18 cellular contexts compared by ENCODE assay signal in the genomic region with DNA sequence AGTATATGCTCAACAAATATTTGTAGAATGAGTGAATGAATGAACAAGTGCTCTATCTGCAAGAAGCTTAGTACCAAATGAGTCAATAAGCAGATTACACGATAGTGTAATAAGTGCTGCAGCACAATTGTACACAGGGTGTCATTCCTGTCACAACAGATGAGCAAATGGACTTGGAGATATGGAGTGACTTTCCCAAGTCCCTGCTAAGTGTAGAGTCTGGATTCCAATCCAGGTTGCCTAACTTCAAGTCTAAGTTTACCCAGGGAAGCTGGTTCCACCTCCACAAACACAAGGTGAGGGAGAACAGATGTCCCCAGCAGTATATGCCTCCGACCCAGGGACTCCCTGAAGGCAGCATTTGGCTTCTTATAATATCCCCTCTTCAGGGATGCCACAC.
DNase-seq lines count a peak whose midpoint lies in the region; ATAC-seq, FAIRE-seq and TF ChIP-seq lines count a peak whose summit lies in the region.
"Had no signal": no experiment of that assay in that cellular context is flagged by ENCODE, and none has a peak within 500 bp of the region (broad histone marks: within the 10 kb centered on the region; RNA-seq: fewer than 3 reads in every experiment).

No MANE protein-coding gene starts in this region.

- no peaks in the 10 kb centered on the region for H3K79me2 ChIP-seq in K562 (ENCODE audit: control insufficient read depth, insufficient read depth, low read length)

- H3K9me3 ChIP-seq in K562 (replicated peaks; ENCODE audit: control insufficient read depth, insufficient read depth, low read depth, low read length), result no peaks in the 10 kb centered on the region
- H3K9me3 ChIP-seq: Caco-2, HAP-1 had no signal

- no peaks in the 10 kb centered on the region for H3K36me3 Mint-ChIP-seq in activated CD8-positive, alpha-beta T cell treated with anti-CD3 and anti-CD28 coated beads for 36 hours (ENCODE audit: low read depth)
- H3K36me3 Mint-ChIP-seq: IgD-negative memory B cell had no signal

- no peak overlapping the region for H3K4me3 Mint-ChIP-seq in activated CD8-positive, alpha-beta T cell treated with anti-CD3 and anti-CD28 coated beads for 36 hours
- H3K4me3 Mint-ChIP-seq: CD4-positive, alpha-beta T cell; IgD-negative memory B cell had no signal

- no peaks in the 10 kb centered on the region for H3K9me1 ChIP-seq in K562 (ENCODE audit: control insufficient read depth, insufficient read depth, low read length)

- TF ChIP-seq POLR2A in K562 (conservative IDR thresholded peaks at IDR 0.05), result no peak

- peaks cover 0 to 5% of the 10 kb centered on the region in 2 experiments; a peak in 1 of 5 replicates for H3K4me1 ChIP-seq in K562 (replicated peaks in 1 of 2; ENCODE audit: control insufficient read depth in 2 of 2, insufficient read depth in 2 of 2, low read length in 2 of 2)
- H3K4me1 ChIP-seq: Caco-2, HAP-1 had no signal

- no peaks in the 10 kb centered on the region for H3K4me1 Mint-ChIP-seq in activated CD8-positive, alpha-beta T cell treated with anti-CD3 and anti-CD28 coated beads for 36 hours (ENCODE audit: low read depth)
- H3K4me1 Mint-ChIP-seq: IgD-negative memory B cell had no signal

- no TSS peak for BruUV-seq in K562 (replicated peaks; lab: Mats Ljungman, UMichigan)

- no peaks in the 10 kb centered on the region for H3K9me3 Mint-ChIP-seq in activated CD8-positive, alpha-beta T cell treated with anti-CD3 and anti-CD28 coated beads for 36 hours
- H3K9me3 Mint-ChIP-seq: CD4-positive, alpha-beta T cell; IgD-negative memory B cell had no signal

- CTCF ChIA-PET in K562 (lab: Yijun Ruan, JAX; ENCODE audit: low intra/inter-chr PET ratio), result no interaction called here
- CTCF ChIA-PET in activated CD8-positive, alpha-beta T cell treated with anti-CD3 and anti-CD28 coated beads for 36 hours (lab: Charles Lee), result interaction anchor here (1.2 kb wide), 1 partner anchor 53 kb away, joined by 4 read pairs; no protein-coding TSS in a partner anchor

- no peak overlapping the region for H3K4me2 ChIP-seq in K562 (ENCODE audit: insufficient read depth, low read length)

- TF ChIP-seq CTCF in K562 (IDR thresholded peaks at IDR 0.05 in 2 of 3, conservative IDR thresholded peaks at IDR 0.05 in 1 of 3; ENCODE audit: insufficient read depth in 2 of 3, low read depth in 1 of 3, low read length in 3 of 3), result no peak
- TF ChIP-seq CTCF in activated CD8-positive, alpha-beta T cell treated with anti-CD3 and anti-CD28 coated beads for 36 hours (IDR thresholded peaks at IDR 0.05), result no peak

- intact Hi-C loops in K562 (cut with micrococcal nuclease), result no loop called here
- intact Hi-C loops in activated CD8-positive, alpha-beta T cell treated with anti-CD3 and anti-CD28 coated beads for 36 hours (cut with micrococcal nuclease), result no loop called here

- no peak for TF ChIP-seq EP300 in K562 (IDR thresholded peaks at IDR 0.05; ENCODE audit: low read length)

- H3K27ac Mint-ChIP-seq in activated CD8-positive, alpha-beta T cell treated with anti-CD3 and anti-CD28 coated beads for 36 hours, result no peak overlapping the region
- H3K27ac Mint-ChIP-seq: CD4-positive, alpha-beta T cell; IgD-negative memory B cell had no signal

- ATAC-seq in K562, result no peak
- no peak for ATAC-seq in activated CD8-positive, alpha-beta T cell treated with anti-CD3 and anti-CD28 coated beads for 36 hours
- no peak for ATAC-seq in GM21529 (IDR thresholded peaks at IDR 0.05; ENCODE audit: unreplicated experiment)

- 3% methylated on average over 2 of the region's 2 CpGs for WGBS in K562 (ENCODE audit: insufficient coverage, low coverage, missing lambda C conversion rate)

- no peaks in the 10 kb centered on the region for H3K27me3 Mint-ChIP-seq in activated CD8-positive, alpha-beta T cell treated with anti-CD3 and anti-CD28 coated beads for 36 hours
- H3K27me3 Mint-ChIP-seq: CD4-positive, alpha-beta T cell had no signal

- H3K27me3 ChIP-seq in K562 (ENCODE audit: control insufficient read depth in 2 of 2, insufficient read depth in 2 of 2, low read length in 2 of 2), result peaks cover 24 to 44% of the 10 kb centered on the region in 2 experiments; a peak in 4 of 5 replicates

- peaks cover 6% of the 10 kb centered on the region; the same call in 1 of the 2 replicates for H4K20me1 ChIP-seq in K562 (replicated peaks; ENCODE audit: control insufficient read depth, insufficient read depth, low read length)

- POLR2A ChIA-PET in K562 (lab: Yijun Ruan, JAX), result interaction anchor here (1.2 kb wide), 1 partner anchor 42 kb away, joined by 4 read pairs; no protein-coding TSS in a partner anchor
- POLR2A ChIA-PET in activated CD8-positive, alpha-beta T cell treated with anti-CD3 and anti-CD28 coated beads for 36 hours (lab: Charles Lee), result no interaction called here

- no peak overlapping the region for H3K4me3 ChIP-seq in K562
- H3K4me3 ChIP-seq: HAP-1 had no signal

- in situ Hi-C loops in K562 (cut with MboI), result no loop called here

- no peak overlapping the region for H3K27ac ChIP-seq in K562 (ENCODE audit: extremely low read depth, low read depth, low read length)
- H3K27ac ChIP-seq: C4-2B had no signal

- TF ChIP-seq RAD21 in K562 (CRISPR knock-in tag; conservative IDR thresholded peaks at IDR 0.05 in 1 of 2, IDR thresholded peaks at IDR 0.05 in 1 of 2), result no peak

- no peaks in the 10 kb centered on the region for H3K36me3 ChIP-seq in K562 (ENCODE audit: control insufficient read depth, insufficient read depth, low read length)
- H3K36me3 ChIP-seq: HAP-1 had no signal

- H3K9ac ChIP-seq in K562 (ENCODE audit: insufficient read depth in 1 of 2, low read depth in 2 of 2, low read length in 2 of 2), result no peak overlapping the region

- FAIRE-seq in K562 (lab: Jason Lieb, UNC), result no peak
- FAIRE-seq: A204.1, D721Med, G401.6, GM12892, GM18507 had no signal

- no peak overlapping the region for H2AFZ ChIP-seq in K562 (ENCODE audit: low read depth, low read length)

- DNase-seq in HCEC 1CT (peak; percentile 20), HuH-7.5 (ENCODE audit: low spot score) (peak; percentile 51), K562 (ENCODE audit: extremely low read depth in 1 of 4, low spot score in 3 of 4) (no peak), T-helper 1 cell (no peak)
- no peak for DNase-seq in activated CD8-positive, alpha-beta T cell treated with anti-CD3 and anti-CD28 coated beads for 36 hours
- DNase-seq: ACHN; Caco-2; CD4-positive, alpha-beta T cell; KG1 had no signal

TF ChIP-seq in K562, 482 proteins besides CTCF, POLR2A, EP300 and RAD21 (continues in another document):
- TF ChIP-seq CEBPG (CRISPR knock-in tag; IDR thresholded peaks at IDR 0.05) (no peak), CEBPG (tag; conservative IDR thresholded peaks at IDR 0.05 in 1 of 2, IDR thresholded peaks at IDR 0.05 in 1 of 2) (0 out of 4 replicates have a peak, but pooled peaks of 1 of the 2 experiments have one; percentile 17), ZNF3 (CRISPR knock-in tag; IDR thresholded peaks at IDR 0.05) (no peak), CEBPB (tag; IDR thresholded peaks at IDR 0.05) (peak; percentile 49; the same call in 1 of the 2 replicates), ZBTB33 (CRISPR knock-in tag; IDR thresholded peaks at IDR 0.05) (no peak), CAMTA2 (CRISPR knock-in tag; conservative IDR thresholded peaks at IDR 0.05) (no peak), GABPB1 (CRISPR knock-in tag; IDR thresholded peaks at IDR 0.05) (no peak), ZNF609 (CRISPR knock-in tag; IDR thresholded peaks at IDR 0.05; ENCODE audit: borderline replicate concordance) (no peak)

Comparison
In these comparisons a context has a peak if more than half of its experiments do, and no peak if none do; other contexts are left out.
1. DNase-seq: peak in HCEC 1CT (single experiment) and HuH-7.5 (single experiment); none in K562 (0 of 4), activated CD8-positive, alpha-beta T cell treated with anti-CD3 and anti-CD28 coated beads for 36 hours (single experiment) and T-helper 1 cell (0 of 5).